In the genomic region with DNA sequence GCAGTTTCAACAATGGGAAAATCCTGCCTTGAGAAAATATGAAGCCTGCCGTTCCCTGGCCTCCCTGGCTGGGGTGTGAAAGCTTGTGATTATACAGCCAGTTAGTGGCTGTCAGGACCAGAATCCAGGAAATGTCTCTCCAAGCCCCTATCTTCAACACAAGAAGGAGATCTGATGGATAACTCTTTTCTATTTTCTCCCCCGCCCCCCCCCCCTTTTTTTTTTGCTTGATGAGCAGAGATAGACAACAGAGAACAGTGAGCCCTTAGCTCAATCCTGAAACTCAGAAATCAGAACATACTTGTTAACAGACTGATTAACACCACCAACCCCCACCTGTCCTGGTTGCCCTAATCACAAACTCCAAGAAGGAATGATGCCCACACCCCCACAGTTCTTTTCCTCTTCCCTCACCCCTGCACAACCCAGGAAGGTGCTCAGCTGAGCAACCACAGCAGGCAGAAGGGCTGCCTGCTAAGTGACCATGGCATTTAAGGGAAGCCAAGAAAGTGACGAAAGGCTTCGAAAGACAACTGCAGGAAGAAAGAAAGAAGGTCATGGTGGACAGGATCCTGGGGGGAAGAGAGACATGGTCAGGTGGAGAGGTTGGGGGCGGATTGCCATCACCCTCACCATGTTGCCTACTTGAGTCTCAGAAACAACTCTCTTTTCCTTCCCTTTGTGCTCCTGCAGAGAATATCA, we compare ENCODE assay signal across 1 cellular context.
TF ChIP-seq lines count a peak whose summit lies in the region.

No MANE protein-coding gene starts in this region.

TF ChIP-seq in K562, 482 proteins besides CTCF, POLR2A, EP300 and RAD21:
- TF ChIP-seq VEZF1 (CRISPR knock-in tag; IDR thresholded peaks at IDR 0.05), result peak; percentile 71; the same call in 1 of the 2 replicates
- TF ChIP-seq RBM22 (IDR thresholded peaks at IDR 0.05; ENCODE audit: low read depth, low read length, poor library complexity, severe bottlenecking), result no peak
- TF ChIP-seq MAFF (IDR thresholded peaks at IDR 0.05; ENCODE audit: low read length), result no peak
- no peak for TF ChIP-seq ZSCAN32 (CRISPR knock-in tag; IDR thresholded peaks at IDR 0.05)
- no peak for TF ChIP-seq HIVEP1 (CRISPR knock-in tag; IDR thresholded peaks at IDR 0.05)
- no peak for TF ChIP-seq GTF2A2 (tag; IDR thresholded peaks at IDR 0.05)
- TF ChIP-seq EGR1 (conservative IDR thresholded peaks at IDR 0.05), result peak; percentile 51
- no peak for TF ChIP-seq NCOA2 (IDR thresholded peaks at IDR 0.05; ENCODE audit: partially characterized antibody in 2 of 2)
- 0 out of 2 replicates have a peak, but pooled peaks have one; percentile 47 for TF ChIP-seq RNF219 (CRISPR knock-in tag; IDR thresholded peaks at IDR 0.05)
- TF ChIP-seq FOXJ2 (tag; IDR thresholded peaks at IDR 0.05), result 0 out of 2 replicates have a peak, but pooled peaks have one; percentile 50
- TF ChIP-seq MEF2D (tag; conservative IDR thresholded peaks at IDR 0.05; ENCODE audit: low read depth), result peak; percentile 61; the same call in 1 of the 2 replicates
- TF ChIP-seq, protein P1, sequence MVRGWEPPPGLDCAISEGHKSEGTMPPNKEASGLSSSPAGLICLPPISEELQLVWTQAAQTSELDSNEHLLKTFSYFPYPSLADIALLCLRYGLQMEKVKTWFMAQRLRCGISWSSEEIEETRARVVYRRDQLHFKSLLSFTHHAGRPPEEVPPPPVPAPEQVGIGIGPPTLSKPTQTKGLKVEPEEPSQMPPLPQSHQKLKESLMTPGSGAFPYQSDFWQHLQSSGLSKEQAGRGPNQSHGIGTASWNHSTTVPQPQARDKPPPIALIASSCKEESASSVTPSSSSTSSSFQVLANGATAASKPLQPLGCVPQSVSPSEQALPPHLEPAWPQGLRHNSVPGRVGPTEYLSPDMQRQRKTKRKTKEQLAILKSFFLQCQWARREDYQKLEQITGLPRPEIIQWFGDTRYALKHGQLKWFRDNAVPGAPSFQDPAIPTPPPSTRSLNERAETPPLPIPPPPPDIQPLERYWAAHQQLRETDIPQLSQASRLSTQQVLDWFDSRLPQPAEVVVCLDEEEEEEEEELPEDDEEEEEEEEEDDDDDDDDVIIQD (CRISPR knock-in tag; IDR thresholded peaks at IDR 0.05), result no peak
- no peak for TF ChIP-seq ZNF717 (CRISPR knock-in tag; IDR thresholded peaks at IDR 0.05)
- no peak for TF ChIP-seq ZNF175 (CRISPR knock-in tag; IDR thresholded peaks at IDR 0.05; ENCODE audit: low read depth)
- TF ChIP-seq CHCHD3 (CRISPR knock-in tag; IDR thresholded peaks at IDR 0.05), result no peak
- no peak for TF ChIP-seq FUS (optimal IDR thresholded peaks at IDR 0.05; ENCODE audit: low read depth, low read length)
- TF ChIP-seq, protein P2, sequence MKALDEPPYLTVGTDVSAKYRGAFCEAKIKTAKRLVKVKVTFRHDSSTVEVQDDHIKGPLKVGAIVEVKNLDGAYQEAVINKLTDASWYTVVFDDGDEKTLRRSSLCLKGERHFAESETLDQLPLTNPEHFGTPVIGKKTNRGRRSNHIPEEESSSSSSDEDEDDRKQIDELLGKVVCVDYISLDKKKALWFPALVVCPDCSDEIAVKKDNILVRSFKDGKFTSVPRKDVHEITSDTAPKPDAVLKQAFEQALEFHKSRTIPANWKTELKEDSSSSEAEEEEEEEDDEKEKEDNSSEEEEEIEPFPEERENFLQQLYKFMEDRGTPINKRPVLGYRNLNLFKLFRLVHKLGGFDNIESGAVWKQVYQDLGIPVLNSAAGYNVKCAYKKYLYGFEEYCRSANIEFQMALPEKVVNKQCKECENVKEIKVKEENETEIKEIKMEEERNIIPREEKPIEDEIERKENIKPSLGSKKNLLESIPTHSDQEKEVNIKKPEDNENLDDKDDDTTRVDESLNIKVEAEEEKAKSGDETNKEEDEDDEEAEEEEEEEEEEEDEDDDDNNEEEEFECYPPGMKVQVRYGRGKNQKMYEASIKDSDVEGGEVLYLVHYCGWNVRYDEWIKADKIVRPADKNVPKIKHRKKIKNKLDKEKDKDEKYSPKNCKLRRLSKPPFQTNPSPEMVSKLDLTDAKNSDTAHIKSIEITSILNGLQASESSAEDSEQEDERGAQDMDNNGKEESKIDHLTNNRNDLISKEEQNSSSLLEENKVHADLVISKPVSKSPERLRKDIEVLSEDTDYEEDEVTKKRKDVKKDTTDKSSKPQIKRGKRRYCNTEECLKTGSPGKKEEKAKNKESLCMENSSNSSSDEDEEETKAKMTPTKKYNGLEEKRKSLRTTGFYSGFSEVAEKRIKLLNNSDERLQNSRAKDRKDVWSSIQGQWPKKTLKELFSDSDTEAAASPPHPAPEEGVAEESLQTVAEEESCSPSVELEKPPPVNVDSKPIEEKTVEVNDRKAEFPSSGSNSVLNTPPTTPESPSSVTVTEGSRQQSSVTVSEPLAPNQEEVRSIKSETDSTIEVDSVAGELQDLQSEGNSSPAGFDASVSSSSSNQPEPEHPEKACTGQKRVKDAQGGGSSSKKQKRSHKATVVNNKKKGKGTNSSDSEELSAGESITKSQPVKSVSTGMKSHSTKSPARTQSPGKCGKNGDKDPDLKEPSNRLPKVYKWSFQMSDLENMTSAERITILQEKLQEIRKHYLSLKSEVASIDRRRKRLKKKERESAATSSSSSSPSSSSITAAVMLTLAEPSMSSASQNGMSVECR (CRISPR knock-in tag; IDR thresholded peaks at IDR 0.05), result no peak
- TF ChIP-seq, protein P3, sequence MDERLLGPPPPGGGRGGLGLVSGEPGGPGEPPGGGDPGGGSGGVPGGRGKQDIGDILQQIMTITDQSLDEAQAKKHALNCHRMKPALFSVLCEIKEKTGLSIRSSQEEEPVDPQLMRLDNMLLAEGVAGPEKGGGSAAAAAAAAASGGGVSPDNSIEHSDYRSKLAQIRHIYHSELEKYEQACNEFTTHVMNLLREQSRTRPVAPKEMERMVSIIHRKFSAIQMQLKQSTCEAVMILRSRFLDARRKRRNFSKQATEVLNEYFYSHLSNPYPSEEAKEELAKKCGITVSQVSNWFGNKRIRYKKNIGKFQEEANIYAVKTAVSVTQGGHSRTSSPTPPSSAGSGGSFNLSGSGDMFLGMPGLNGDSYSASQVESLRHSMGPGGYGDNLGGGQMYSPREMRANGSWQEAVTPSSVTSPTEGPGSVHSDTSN (CRISPR knock-in tag; IDR thresholded peaks at IDR 0.05; ENCODE audit: low read depth), result no peak
- TF ChIP-seq, protein P3 (tag; conservative IDR thresholded peaks at IDR 0.05; ENCODE audit: low read depth), result peak; percentile 39
- TF ChIP-seq ZNF384 (IDR thresholded peaks at IDR 0.05; ENCODE audit: low read depth, low read length), result 0 out of 2 replicates have a peak, but pooled peaks have one; percentile 18
